10 cellular contexts compared by ENCODE assay signal in the genomic region with DNA sequence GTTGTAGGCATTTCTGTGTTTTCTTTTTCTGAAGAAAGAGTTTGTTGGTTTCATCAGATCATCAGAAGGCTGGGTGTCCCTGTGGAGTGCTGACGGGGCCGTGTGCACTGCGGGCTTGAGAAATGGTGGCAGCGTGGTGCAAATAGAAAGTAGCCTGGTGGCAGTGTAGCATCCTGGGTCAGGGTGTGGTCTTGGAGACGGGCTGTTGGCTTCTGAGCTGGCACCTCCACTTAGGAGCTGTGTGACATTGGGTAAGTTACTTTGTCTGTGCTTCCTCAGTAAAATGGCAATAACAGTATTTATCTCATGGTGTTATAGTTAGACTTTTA. TPM values are rescaled to one million over a fixed set of nuclear protein-coding genes. Genes with fewer than 3 reads are reported as not detected.
DNase-seq lines count a peak whose midpoint lies in the region; ATAC-seq, FAIRE-seq and TF ChIP-seq lines count a peak whose summit lies in the region.
"Had no signal": no experiment of that assay in that cellular context is flagged by ENCODE, and none has a peak within 500 bp of the region (broad histone marks: within the 10 kb centered on the region; RNA-seq: fewer than 3 reads in every experiment).

No MANE protein-coding gene starts in this region.

- FAIRE-seq in keratinocyte (lab: Jason Lieb, UNC) (no peak), small intestine (lab: Jason Lieb, UNC) (no peak)

- H3K4me3 ChIP-seq in GM23338 (peak overlapping the region; percentile 25; the same call in 1 of the 2 replicates), keratinocyte (ENCODE audit: control insufficient read depth in 2 of 3, extremely low read depth in 1 of 3, insufficient read depth in 2 of 3, low read depth in 1 of 3, low read length in 3 of 3) (peak overlapping the region; percentile 38 to 56 (median 49)), small intestine (ENCODE audit: low read depth in 1 of 2, low read length in 2 of 2) (no peak overlapping the region)

- H3K36me3 ChIP-seq in GM23338 (ENCODE audit: insufficient read depth) (no peaks in the 10 kb centered on the region; the same call in 1 of the 2 replicates), keratinocyte (ENCODE audit: control insufficient read depth in 2 of 2, extremely low read depth in 1 of 2, insufficient read depth in 2 of 2, low read length in 2 of 2) (peaks cover 3 to 4% of the 10 kb centered on the region in 2 experiments), small intestine (ENCODE audit: control insufficient read depth in 2 of 2, insufficient read depth in 2 of 2, low read length in 2 of 2) (no peaks in the 10 kb centered on the region)

- WGBS in small intestine, 3 donors, result 83 to 90% (median 84%) methylated on average over 5 of the region's 5 CpGs

- peaks cover 18% of the 10 kb centered on the region for H3K9me1 ChIP-seq in keratinocyte (ENCODE audit: control insufficient read depth, extremely low read depth, insufficient read depth, low read length)

- H3K9me3 Mint-ChIP-seq in GM23338, result no peaks in the 10 kb centered on the region
- no peaks in the 10 kb centered on the region for H3K9me3 Mint-ChIP-seq in brain
- H3K9me3 Mint-ChIP-seq in natural killer cell treated with Interleukin-12 subunit alpha and Interleukin-12 subunit beta and Interleukin-15 and Interleukin-18, amount 100 ng/mL, for 72 hours, result no peaks in the 10 kb centered on the region
- H3K9me3 Mint-ChIP-seq: activated CD4-positive, alpha-beta T cell treated with anti-CD3 and anti-CD28 coated beads, Interleukin-2, amount 10 ng/mL, durations not matched to agents 7 days and 5 days had no signal

- dilution Hi-C loops in keratinocyte (cut with MboI; ENCODE audit: extremely low pct_ligation_motif_present, low sequenced_read_pairs), result no loop called here

- DNase-seq in GM23338 (ENCODE audit: low spot score) (no peak), keratinocyte (ENCODE audit: low read depth, low spot score) (no peak), small intestine (no peak), NCI-H146 (lab: John Stamatoyannopoulos, UW) (no peak), 8988T (no peak)
- DNase-seq in natural killer cell treated with Interleukin-12 subunit alpha and Interleukin-12 subunit beta and Interleukin-15 and Interleukin-18, amount 100 ng/mL, for 72 hours (ENCODE audit: low spot score), result no peak
- DNase-seq: activated CD4-positive, alpha-beta T cell treated with anti-CD3 and anti-CD28 coated beads, Interleukin-2, amount 10 ng/mL, durations not matched to agents 7 days and 5 days; NCI-H1930 had no signal

- H3F3A ChIP-seq in GM23338 (replicated peaks; ENCODE audit: low read depth), result 0 out of 2 replicates have a peak, but pooled peaks cover 2% of the 10 kb centered on the region

- H3K9ac ChIP-seq in keratinocyte (ENCODE audit: control insufficient read depth, extremely low read depth, insufficient read depth, low read length), result peak overlapping the region; percentile 79

- H3K27me3 Mint-ChIP-seq in GM23338 (ENCODE audit: insufficient read depth, low read depth, poor library complexity), result peaks cover 20% of the 10 kb centered on the region
- H3K27me3 Mint-ChIP-seq in brain, result no peaks in the 10 kb centered on the region
- no peaks in the 10 kb centered on the region for H3K27me3 Mint-ChIP-seq in natural killer cell treated with Interleukin-12 subunit alpha and Interleukin-12 subunit beta and Interleukin-15 and Interleukin-18, amount 100 ng/mL, for 72 hours
- H3K27me3 Mint-ChIP-seq: activated CD4-positive, alpha-beta T cell treated with anti-CD3 and anti-CD28 coated beads, Interleukin-2, amount 10 ng/mL, durations not matched to agents 7 days and 5 days had no signal

- H3K36me3 Mint-ChIP-seq in GM23338 (ENCODE audit: low read depth) (0 out of 3 replicates have a peak, but pooled peaks cover 9% of the 10 kb centered on the region), brain (peaks cover 14% of the 10 kb centered on the region)
- H3K36me3 Mint-ChIP-seq in natural killer cell treated with Interleukin-12 subunit alpha and Interleukin-12 subunit beta and Interleukin-15 and Interleukin-18, amount 100 ng/mL, for 72 hours, result no peaks in the 10 kb centered on the region

- H3K9me2 ChIP-seq in GM23338 (ENCODE audit: insufficient read depth), result no peaks in the 10 kb centered on the region

- H3K4me2 ChIP-seq in GM23338 (peak overlapping the region; percentile 46), keratinocyte (ENCODE audit: control insufficient read depth, extremely low read depth, insufficient read depth, low read depth, low read length) (peak overlapping the region; percentile 93)

- H3K27me3 ChIP-seq in GM23338 (ENCODE audit: insufficient read depth), result no peaks in the 10 kb centered on the region
- H3K27me3 ChIP-seq in keratinocyte (ENCODE audit: control insufficient read depth, extremely low read depth, insufficient read depth, low read length), result no peaks in the 10 kb centered on the region
- no peaks in the 10 kb centered on the region for H3K27me3 ChIP-seq in small intestine (ENCODE audit: control insufficient read depth in 2 of 2, insufficient read depth in 2 of 2, low read length in 2 of 2)

- no peaks in the 10 kb centered on the region for H3K9me3 ChIP-seq in keratinocyte (ENCODE audit: control insufficient read depth, low read depth, low read length)
- no peaks in the 10 kb centered on the region for H3K9me3 ChIP-seq in small intestine (ENCODE audit: control insufficient read depth, low read depth)

- H3K27ac Mint-ChIP-seq in GM23338 (peak overlapping the region; percentile 91), brain (peak overlapping the region; percentile 24 to 74 (median 69))
- no peak overlapping the region for H3K27ac Mint-ChIP-seq in natural killer cell treated with Interleukin-12 subunit alpha and Interleukin-12 subunit beta and Interleukin-15 and Interleukin-18, amount 100 ng/mL, for 72 hours
- H3K27ac Mint-ChIP-seq: activated CD4-positive, alpha-beta T cell treated with anti-CD3 and anti-CD28 coated beads, Interleukin-2, amount 10 ng/mL, durations not matched to agents 7 days and 5 days had no signal

- H3K4me3 Mint-ChIP-seq in GM23338 (peak overlapping the region; percentile 47; the same call in 2 of the 3 replicates), brain (peak overlapping the region in 2 of 5 experiments; percentile 30 to 34)
- no peak overlapping the region for H3K4me3 Mint-ChIP-seq in natural killer cell treated with Interleukin-12 subunit alpha and Interleukin-12 subunit beta and Interleukin-15 and Interleukin-18, amount 100 ng/mL, for 72 hours
- H3K4me3 Mint-ChIP-seq: activated CD4-positive, alpha-beta T cell treated with anti-CD3 and anti-CD28 coated beads, Interleukin-2, amount 10 ng/mL, durations not matched to agents 7 days and 5 days had no signal

- H3K4me1 Mint-ChIP-seq in GM23338 (peaks cover 63% of the 10 kb centered on the region), brain (peaks cover 65% of the 10 kb centered on the region)
- peaks cover 0 to 2% of the 10 kb centered on the region in 2 donors for H3K4me1 Mint-ChIP-seq in natural killer cell treated with Interleukin-12 subunit alpha and Interleukin-12 subunit beta and Interleukin-15 and Interleukin-18, amount 100 ng/mL, for 72 hours (ENCODE audit: low read depth in 2 of 2)
- H3K4me1 Mint-ChIP-seq: activated CD4-positive, alpha-beta T cell treated with anti-CD3 and anti-CD28 coated beads, Interleukin-2, amount 10 ng/mL, durations not matched to agents 7 days and 5 days had no signal

- ATAC-seq in GM23338 (peak; percentile 4; the same call in 2 of the 3 replicates), GM18498 (IDR thresholded peaks at IDR 0.05; ENCODE audit: unreplicated experiment) (no peak)
- ATAC-seq in natural killer cell treated with Interleukin-12 subunit alpha and Interleukin-12 subunit beta and Interleukin-15 and Interleukin-18, amount 100 ng/mL, for 72 hours, result no peak

- H3K4me1 ChIP-seq in GM23338 (ENCODE audit: insufficient read depth) (peaks cover 24% of the 10 kb centered on the region), keratinocyte (ENCODE audit: control insufficient read depth, extremely low read depth, insufficient read depth, low read length) (peaks cover 74% of the 10 kb centered on the region), small intestine (ENCODE audit: control insufficient read depth in 2 of 2, insufficient read depth in 1 of 2, low read depth in 1 of 2, low read length in 1 of 2) (peaks cover 6 to 17% of the 10 kb centered on the region in 2 donors)

- H3K79me2 ChIP-seq in GM23338 (replicated peaks; ENCODE audit: insufficient read depth), result peaks cover 100% of the 10 kb centered on the region
- H3K79me2 ChIP-seq in keratinocyte (ENCODE audit: control insufficient read depth, insufficient read depth, low read length), result peaks cover 80% of the 10 kb centered on the region

- H4K20me1 ChIP-seq in GM23338 (replicated peaks; ENCODE audit: insufficient read depth), result peaks cover 23% of the 10 kb centered on the region
- peaks cover 2% of the 10 kb centered on the region for H4K20me1 ChIP-seq in keratinocyte (ENCODE audit: control insufficient read depth, extremely low read depth, insufficient read depth, low read length)

- H2AFZ ChIP-seq in GM23338 (no peak overlapping the region), keratinocyte (ENCODE audit: control insufficient read depth, low read length) (no peak overlapping the region)

- TF ChIP-seq CTCF in GM23338 (conservative IDR thresholded peaks at IDR 0.05; ENCODE audit: low read depth in 2 of 2), result no peak
- TF ChIP-seq CTCF in brain (conservative IDR thresholded peaks at IDR 0.05), result no peak
- no peak for TF ChIP-seq CTCF in keratinocyte (optimal IDR thresholded peaks at IDR 0.05 in 1 of 3, IDR thresholded peaks at IDR 0.05 in 1 of 3, conservative IDR thresholded peaks at IDR 0.05 in 1 of 3; ENCODE audit: extremely low read depth in 1 of 3, insufficient read depth in 2 of 3, low read length in 3 of 3)

- peak overlapping the region; percentile 64 for H3K27ac ChIP-seq in GM23338 (ENCODE audit: low read depth)
- peak overlapping the region; percentile 91 for H3K27ac ChIP-seq in keratinocyte (ENCODE audit: control insufficient read depth, insufficient read depth, low read length)
- peak overlapping the region; percentile 21 to 45 for H3K27ac ChIP-seq in small intestine (ENCODE audit: low read depth in 1 of 2, low read length in 1 of 2)

RNA-seq across cellular contexts. Expression of gene NDST1, which starts 10.0 kb away (rescaled TPM):
- total RNA-seq in GM23338 (2014; rRNA removed; shearing (Covaris generic)), result 76.6 and 85.0 TPM in 2 replicates
- polyA plus RNA-seq in GM23338 (2016; fragmentation: Nextera tagmentation; extraction: Ambion mirVana) (7.3 and 8.5 TPM in 2 replicates), brain (ENCODE audit: insufficient read depth, low read depth, low replicate concordance) (40.0 TPM), keratinocyte (24.9 to 43.5 TPM (median 36.2 TPM) in 3 replicates), small intestine (10 to 100 TPM in 2 of 3 donors, 1 to 10 TPM in 1; 7.4 to 26.2 (median 15.7) TPM)
- polyA plus RNA-seq in keratinocyte (2011; ENCODE audit: low read depth), result 8.3 TPM
- 31.9 and 37.2 TPM in 2 replicates for polyA plus RNA-seq in keratinocyte (2011; cell fraction: cytosol; rRNA removed)
- 106 and 123 TPM in 2 replicates for polyA plus RNA-seq in keratinocyte (2011; cell fraction: nucleus; rRNA removed)
- polyA plus RNA-seq in keratinocyte (2012; ENCODE audit: low replicate concordance), result 21.8 and 60.7 TPM in 2 replicates
- 60.2 to 180 TPM (median 69.9 TPM) in 3 replicates for polyA minus RNA-seq in keratinocyte
- polyA minus RNA-seq in keratinocyte (2011; cell fraction: cytosol; rRNA and poly(A)+ RNA removed), result 62.7 TPM
- 122 and 151 TPM in 2 replicates for polyA minus RNA-seq in keratinocyte (2011; cell fraction: nucleus; rRNA and poly(A)+ RNA removed)
- total RNA-seq in natural killer cell treated with Interleukin-12 subunit alpha and Interleukin-12 subunit beta and Interleukin-15 and Interleukin-18, amount 100 ng/mL, for 72 hours, result 1 to 10 TPM; 4.0 to 7.8 TPM

RNA-seq across cellular contexts. Expression of gene RPS14, which starts 48.4 kb away (rescaled TPM):
- total RNA-seq in GM23338 (2014; rRNA removed; shearing (Covaris generic)), result 1,443 and 1,506 TPM in 2 replicates
- 2,790 and 2,911 TPM in 2 replicates for polyA plus RNA-seq in GM23338 (2016; fragmentation: Nextera tagmentation; extraction: Ambion mirVana)
- polyA plus RNA-seq in brain (ENCODE audit: insufficient read depth, low read depth, low replicate concordance), result 2,096 TPM
- polyA plus RNA-seq in keratinocyte, result 3,540 to 4,624 TPM (median 3,588 TPM) in 3 replicates
- polyA plus RNA-seq in keratinocyte (2011; ENCODE audit: low read depth), result 630 TPM
- 6,466 and 6,976 TPM in 2 replicates for polyA plus RNA-seq in keratinocyte (2011; cell fraction: cytosol; rRNA removed)
- 1,255 and 1,377 TPM in 2 replicates for polyA plus RNA-seq in keratinocyte (2011; cell fraction: nucleus; rRNA removed)
- polyA plus RNA-seq in keratinocyte (2012; ENCODE audit: low replicate concordance), result 2,935 and 4,321 TPM in 2 replicates
- 778 to 1,315 TPM (median 1,196 TPM) in 3 replicates for polyA minus RNA-seq in keratinocyte
- polyA minus RNA-seq in keratinocyte (2011; cell fraction: cytosol; rRNA and poly(A)+ RNA removed), result 781 TPM
- polyA minus RNA-seq in keratinocyte (2011; cell fraction: nucleus; rRNA and poly(A)+ RNA removed), result 129 and 187 TPM in 2 replicates
- polyA plus RNA-seq in small intestine, result 1,000 to 10,000 TPM; 2,980 to 5,825 (median 5,408) TPM
- 1,000 to 10,000 TPM; 1,429 to 1,580 TPM for total RNA-seq in natural killer cell treated with Interleukin-12 subunit alpha and Interleukin-12 subunit beta and Interleukin-15 and Interleukin-18, amount 100 ng/mL, for 72 hours

Comparison
In these comparisons a context has a peak if more than half of its experiments do, and no peak if none do; other contexts are left out.
1. H3K27ac ChIP-seq: peak in every context shown above with its lines; median percentile 91 in keratinocyte; 64 in GM23338; 33 in small intestine.
2. H3K4me3 ChIP-seq: peak in GM23338 (single experiment) and keratinocyte (3 of 3); none in small intestine (0 of 2).
3. H3K27ac Mint-ChIP-seq: peak in GM23338 (single experiment) and brain (5 of 5); none in natural killer cell treated with Interleukin-12 subunit alpha and Interleukin-12 subunit beta and Interleukin-15 and Interleukin-18, amount 100 ng/mL, for 72 hours (0 of 2).